In the genomic region with DNA sequence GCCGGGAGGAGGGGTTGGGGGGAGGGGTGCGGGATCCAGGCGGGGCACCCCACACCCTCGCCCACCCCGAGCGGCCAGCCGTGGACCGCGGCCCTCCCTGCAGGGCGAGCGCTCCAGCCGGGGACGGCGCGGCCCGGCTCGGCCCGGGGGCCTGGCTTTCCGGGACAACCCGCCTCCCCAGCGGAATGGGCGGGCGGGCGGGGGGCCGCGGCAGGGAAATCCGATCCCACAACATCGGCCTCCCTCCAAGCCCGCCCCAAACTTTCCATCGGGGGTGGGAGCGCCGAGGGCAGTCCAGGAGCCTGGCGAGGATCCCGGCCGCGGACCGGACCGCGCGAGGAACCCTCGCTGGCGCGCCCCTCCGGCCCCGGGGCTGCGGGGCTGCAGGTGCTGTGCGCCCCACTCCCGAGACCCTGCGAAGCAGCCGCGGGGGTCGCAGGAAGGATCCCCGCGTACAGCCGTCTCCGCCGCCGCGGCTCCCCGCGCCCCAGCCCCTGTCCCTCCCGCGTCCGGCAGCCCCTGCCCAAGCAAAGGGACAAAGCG, we compare ENCODE assay signal across 1 cellular context.
TF ChIP-seq lines count a peak whose summit lies in the region.

No MANE protein-coding gene starts in this region.

TF ChIP-seq in A549, 52 proteins besides CTCF, POLR2A, EP300 and RAD21:
- TF ChIP-seq JUNB (IDR thresholded peaks at IDR 0.05) = no peak
- no peak for TF ChIP-seq EHMT2 (IDR thresholded peaks at IDR 0.05; ENCODE audit: low read depth)
- TF ChIP-seq, protein P1, sequence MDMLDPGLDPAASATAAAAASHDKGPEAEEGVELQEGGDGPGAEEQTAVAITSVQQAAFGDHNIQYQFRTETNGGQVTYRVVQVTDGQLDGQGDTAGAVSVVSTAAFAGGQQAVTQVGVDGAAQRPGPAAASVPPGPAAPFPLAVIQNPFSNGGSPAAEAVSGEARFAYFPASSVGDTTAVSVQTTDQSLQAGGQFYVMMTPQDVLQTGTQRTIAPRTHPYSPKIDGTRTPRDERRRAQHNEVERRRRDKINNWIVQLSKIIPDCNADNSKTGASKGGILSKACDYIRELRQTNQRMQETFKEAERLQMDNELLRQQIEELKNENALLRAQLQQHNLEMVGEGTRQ (IDR thresholded peaks at IDR 0.05) = no peak
- TF ChIP-seq POLR2AphosphoS2 (conservative IDR thresholded peaks at IDR 0.05; ENCODE audit: low read length) = no peak
- no peak for TF ChIP-seq ZFP36 (IDR thresholded peaks at IDR 0.05; ENCODE audit: borderline replicate concordance, partially characterized antibody)
- no peak for TF ChIP-seq ZC3H11A (IDR thresholded peaks at IDR 0.05)
- TF ChIP-seq GATA3 (IDR thresholded peaks at IDR 0.05; ENCODE audit: borderline replicate concordance) = no peak
- no peak for TF ChIP-seq CHD4 (IDR thresholded peaks at IDR 0.05; ENCODE audit: borderline replicate concordance)
- no peak for TF ChIP-seq NFE2L2 (conservative IDR thresholded peaks at IDR 0.05; ENCODE audit: low read length)
- no peak for TF ChIP-seq HEYL (CRISPR knock-in tag; IDR thresholded peaks at IDR 0.05)
